Comparison of ENCODE assay signal across 1 cellular context in the genomic region with DNA sequence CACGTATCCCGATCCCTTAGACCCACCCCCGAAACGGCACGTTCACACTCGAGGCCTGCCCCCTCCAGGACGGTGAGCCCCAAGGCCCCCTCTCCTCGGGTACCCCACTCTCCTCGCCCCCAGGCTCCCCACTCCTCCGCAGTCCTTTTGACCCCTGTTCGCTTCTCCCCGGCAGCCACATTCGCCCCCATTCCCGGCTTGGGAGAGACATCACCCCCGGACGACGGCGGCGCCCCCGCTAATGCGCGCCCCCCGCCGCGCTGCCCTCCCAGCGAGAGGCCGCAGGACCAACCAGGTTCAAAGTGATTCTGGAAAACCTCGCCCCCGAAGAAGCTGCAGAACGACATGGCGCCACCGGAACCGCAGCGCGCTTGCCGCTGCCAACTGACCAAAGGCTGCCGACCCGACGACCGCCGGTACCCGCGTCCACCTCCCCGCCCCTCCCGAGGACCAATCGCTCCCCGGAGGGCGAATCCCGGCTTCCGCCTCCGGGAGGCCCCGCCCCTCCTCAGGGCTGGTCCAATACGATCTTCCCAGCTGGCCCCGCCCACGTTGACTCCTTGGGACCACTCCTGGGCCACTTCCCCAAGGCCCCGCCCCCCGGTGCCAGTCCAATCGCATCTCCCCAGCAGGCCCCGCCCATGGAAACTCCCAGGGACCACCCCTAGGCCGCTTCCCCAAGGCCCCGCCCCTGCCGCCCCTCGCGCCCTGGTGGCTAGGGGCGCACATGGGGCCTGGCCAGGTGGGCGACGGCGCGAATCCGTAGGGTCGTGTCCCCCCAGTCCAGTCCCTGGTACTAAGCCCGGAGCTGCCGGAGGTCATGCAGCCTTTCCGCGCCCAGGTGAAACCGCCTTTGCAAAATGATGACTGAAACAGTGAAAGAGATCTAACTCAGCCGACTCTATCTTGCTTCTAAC.
TF ChIP-seq lines count a peak whose summit lies in the region.

TSS of gene MSRB1 (minus strand) at position 390 of the 917 bp plus-strand sequence. CDS start at position 347, 43 bp downstream.

TF ChIP-seq in H1, 55 proteins besides CTCF, POLR2A, EP300 and RAD21:
- TF ChIP-seq SP1 (IDR thresholded peaks at IDR 0.05; ENCODE audit: low read depth, low read length), result peak; percentile 66; the same call in 1 of the 2 replicates
- TF ChIP-seq SIX5 (IDR thresholded peaks at IDR 0.05; ENCODE audit: low read depth, low read length), result no peak
- peak in 1 of 2 experiments; percentile 57; a peak in 1 of 4 replicates for TF ChIP-seq HDAC2 (IDR thresholded peaks at IDR 0.05; ENCODE audit: borderline replicate concordance in 1 of 2, low read depth in 2 of 2, low read length in 2 of 2)
- no peak for TF ChIP-seq GTF2F1 (IDR thresholded peaks at IDR 0.05; ENCODE audit: borderline replicate concordance, low read depth, low read length)
- peak; percentile 74 for TF ChIP-seq TBP (IDR thresholded peaks at IDR 0.05; ENCODE audit: low read depth, low read length)
- TF ChIP-seq, protein P1, sequence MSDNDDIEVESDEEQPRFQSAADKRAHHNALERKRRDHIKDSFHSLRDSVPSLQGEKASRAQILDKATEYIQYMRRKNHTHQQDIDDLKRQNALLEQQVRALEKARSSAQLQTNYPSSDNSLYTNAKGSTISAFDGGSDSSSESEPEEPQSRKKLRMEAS (IDR thresholded peaks at IDR 0.05), result peak; percentile 95
- TF ChIP-seq MAFK (IDR thresholded peaks at IDR 0.05; ENCODE audit: low read depth, low read length), result no peak
- TF ChIP-seq HDAC6 (IDR thresholded peaks at IDR 0.05; ENCODE audit: low read depth, low read length), result no peak
- no peak for TF ChIP-seq CEBPB (IDR thresholded peaks at IDR 0.05; ENCODE audit: low read depth, low read length)
- peak; percentile 58 for TF ChIP-seq POLR2AphosphoS5 (IDR thresholded peaks at IDR 0.05; ENCODE audit: low read depth, low read length)
- TF ChIP-seq USF2 (IDR thresholded peaks at IDR 0.05; ENCODE audit: low read length), result no peak
- peak; percentile 12 for TF ChIP-seq TAF7 (optimal IDR thresholded peaks at IDR 0.05; ENCODE audit: borderline replicate concordance, low read depth, low read length)
- TF ChIP-seq PHF8 (conservative IDR thresholded peaks at IDR 0.05; ENCODE audit: low read depth, low read length), result peak; percentile 87
- TF ChIP-seq, protein P2, sequence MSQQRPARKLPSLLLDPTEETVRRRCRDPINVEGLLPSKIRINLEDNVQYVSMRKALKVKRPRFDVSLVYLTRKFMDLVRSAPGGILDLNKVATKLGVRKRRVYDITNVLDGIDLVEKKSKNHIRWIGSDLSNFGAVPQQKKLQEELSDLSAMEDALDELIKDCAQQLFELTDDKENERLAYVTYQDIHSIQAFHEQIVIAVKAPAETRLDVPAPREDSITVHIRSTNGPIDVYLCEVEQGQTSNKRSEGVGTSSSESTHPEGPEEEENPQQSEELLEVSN (IDR thresholded peaks at IDR 0.05), result peak; percentile 92
- peak; percentile 88 for TF ChIP-seq TAF1 (IDR thresholded peaks at IDR 0.05; ENCODE audit: low read depth, low read length)
- TF ChIP-seq GABPA (IDR thresholded peaks at IDR 0.05; ENCODE audit: borderline replicate concordance, insufficient read depth, low read length), result 0 out of 2 replicates have a peak, but pooled peaks have one; percentile 25
- TF ChIP-seq CBX8 (IDR thresholded peaks at IDR 0.05; ENCODE audit: borderline replicate concordance, low read depth, low read length), result no peak
- peak; percentile 73; the same call in 1 of the 2 replicates for TF ChIP-seq SP4 (IDR thresholded peaks at IDR 0.05; ENCODE audit: low read length)
- TF ChIP-seq RNF2 (IDR thresholded peaks at IDR 0.05; ENCODE audit: borderline replicate concordance, low read depth, low read length, missing control alignments, poor library complexity, severe bottlenecking), result no peak
- peak in 1 of 2 experiments; percentile 43; a peak in 1 of 4 replicates for TF ChIP-seq SIN3A (conservative IDR thresholded peaks at IDR 0.05 in 1 of 2, IDR thresholded peaks at IDR 0.05 in 1 of 2; ENCODE audit: low read depth in 1 of 2, low read length in 2 of 2)
- peak; percentile 57 for TF ChIP-seq KDM4A (IDR thresholded peaks at IDR 0.05; ENCODE audit: low read depth, low read length, severe bottlenecking)
